Comparison of ENCODE assay signal across 8 cellular contexts in genomic region chr11:27701262-27702105, GRCh38. TPM values are rescaled to one million over a fixed set of nuclear protein-coding genes. Genes with fewer than 3 reads are reported as not detected.
DNase-seq lines count a peak whose midpoint lies in the region; ATAC-seq and TF ChIP-seq lines count a peak whose summit lies in the region.

No MANE protein-coding gene starts in this region.

- H3K9me3 ChIP-seq in liver (ENCODE audit: control insufficient read depth in 4 of 4, low read length in 3 of 4) = no peaks in the 10 kb centered on the region
- H3K9me3 ChIP-seq in tibial nerve = no peaks in the 10 kb centered on the region

- H3K27me3 ChIP-seq in liver (ENCODE audit: control insufficient read depth in 4 of 4, insufficient read depth in 4 of 4, low read length in 3 of 4) (peaks cover 0 to 12% (median 4%) of the 10 kb centered on the region in 4 donors), tibial nerve (peaks cover 0 to 58% of the 10 kb centered on the region in 2 donors)

- no peak overlapping the region for H3K9ac ChIP-seq in liver (ENCODE audit: low read depth in 1 of 2, low read length in 2 of 2)

- H3K4me1 ChIP-seq in liver (ENCODE audit: control insufficient read depth in 4 of 4, insufficient read depth in 4 of 4, low read length in 3 of 4) = peaks cover 11 to 31% (median 27%) of the 10 kb centered on the region in 4 donors
- peaks cover 0 to 35% (median 15%) of the 10 kb centered on the region in 4 donors for H3K4me1 ChIP-seq in tibial nerve

- TF ChIP-seq RAD21 in liver (IDR thresholded peaks at IDR 0.05) = no peak

- peak; percentile 35 for ATAC-seq in GM19351 (IDR thresholded peaks at IDR 0.05; ENCODE audit: unreplicated experiment)

- WGBS in liver = 2% methylated on average over 33 of the region's 33 CpGs
- 1 to 4% methylated on average over 32 to 33 of the region's 33 CpGs for WGBS in tibial nerve, 2 donors

- no peak for TF ChIP-seq EP300 in tibial nerve (IDR thresholded peaks at IDR 0.05)

- H3K4me3 ChIP-seq in cardiac fibroblast (replicated peaks in 1 of 2; ENCODE audit: low read depth in 2 of 2, low read length in 2 of 2) (peak overlapping the region; percentile 64 to 73), liver (ENCODE audit: low read depth in 1 of 3, low read length in 3 of 3) (peak overlapping the region; percentile 37 to 67 (median 55)), tibial nerve (peak overlapping the region in 3 of 4 donors; percentile 45 to 55 (median 51))

- H3K36me3 ChIP-seq in liver (ENCODE audit: control insufficient read depth in 4 of 4, insufficient read depth in 3 of 4, low read depth in 1 of 4, low read length in 3 of 4) = no peaks in the 10 kb centered on the region
- no peaks in the 10 kb centered on the region for H3K36me3 ChIP-seq in tibial nerve

- H3K27ac ChIP-seq in liver (ENCODE audit: low read depth in 1 of 2, low read length in 2 of 2) (no peak overlapping the region), tibial nerve (no peak overlapping the region)

- TF ChIP-seq CTCF in cardiac fibroblast (IDR thresholded peaks at IDR 0.05; ENCODE audit: low read depth, low read length) (peak; percentile 18), liver (IDR thresholded peaks at IDR 0.05; ENCODE audit: low read depth, low read length, missing input control) (no peak), tibial nerve (IDR thresholded peaks at IDR 0.05) (no peak)

- TF ChIP-seq POLR2A in tibial nerve (IDR thresholded peaks at IDR 0.05) = no peak

- DNase-seq in COLO668 (lab: John Stamatoyannopoulos, UW; ENCODE audit: unreplicated experiment) (peak; percentile 53), NCI-H69 (lab: John Stamatoyannopoulos, UW) (peak; percentile 70), cardiac fibroblast (ENCODE audit: low read depth in 2 of 2) (peak; percentile 61 to 68), tibial nerve (ENCODE audit: low spot score in 2 of 2) (no peak)
- DNase-seq in effector CD4-positive, alpha-beta T cell = no peak
- DNase-seq in activated CD4-positive, CD25-positive, alpha-beta regulatory T cell treated with anti-CD3 and anti-CD28 coated beads, Interleukin-2, amount 50 U/mL, for 72 hours = no peak

TF ChIP-seq in liver, 16 proteins besides CTCF, POLR2A, EP300 and RAD21:
- TF ChIP-seq NR2F2 (IDR thresholded peaks at IDR 0.05) = no peak
- no peak for TF ChIP-seq ZBTB33 (IDR thresholded peaks at IDR 0.05)
- TF ChIP-seq FOXA1 (IDR thresholded peaks at IDR 0.05) = no peak
- TF ChIP-seq MAX (IDR thresholded peaks at IDR 0.05) = no peak
- no peak for TF ChIP-seq HNF4G (IDR thresholded peaks at IDR 0.05)
- TF ChIP-seq SP1 (IDR thresholded peaks at IDR 0.05) = no peak
- TF ChIP-seq YY1 (IDR thresholded peaks at IDR 0.05) = no peak
- no peak for TF ChIP-seq JUND (IDR thresholded peaks at IDR 0.05)
- TF ChIP-seq ATF3 (IDR thresholded peaks at IDR 0.05) = no peak
- TF ChIP-seq FOXA2 (IDR thresholded peaks at IDR 0.05) = no peak
- no peak for TF ChIP-seq REST (IDR thresholded peaks at IDR 0.05)
- no peak for TF ChIP-seq TAF1 (conservative IDR thresholded peaks at IDR 0.05)
- no peak for TF ChIP-seq RXRA (IDR thresholded peaks at IDR 0.05)
- TF ChIP-seq GABPA (IDR thresholded peaks at IDR 0.05 in 1 of 2, conservative IDR thresholded peaks at IDR 0.05 in 1 of 2) = no peak
- TF ChIP-seq HNF4A (conservative IDR thresholded peaks at IDR 0.05) = no peak

RNA-seq across cellular contexts. Expression of gene BDNF, which starts 1.2 kb away (rescaled TPM):
- total RNA-seq in liver (under 1 TPM; 0.08 to 0.28 TPM), tibial nerve (under 1 TPM in 1 of 4 donors, not detected in 3; 0.30 TPM)
- under 1 TPM; 0.03 to 0.06 TPM for polyA plus RNA-seq in liver

Comparison
In these comparisons a context has a peak if more than half of its experiments do, and no peak if none do; other contexts are left out.
1. DNase-seq: peak in COLO668 (single experiment), NCI-H69 (single experiment) and cardiac fibroblast (2 of 2); none in tibial nerve (0 of 2), effector CD4-positive, alpha-beta T cell (single experiment) and activated CD4-positive, CD25-positive, alpha-beta regulatory T cell treated with anti-CD3 and anti-CD28 coated beads, Interleukin-2, amount 50 U/mL, for 72 hours (single experiment).
2. Peak in every context shown above with its lines, with median percentiles within 50 percentile points of each other: H3K4me3 ChIP-seq.